In genomic region chr2:43090317-43090716, GRCh38 we compare ENCODE assay signal across 1 cellular context.
TF ChIP-seq lines count a peak whose summit lies in the region.

No MANE protein-coding gene starts in this region.

TF ChIP-seq in H1, 55 proteins besides CTCF, POLR2A, EP300 and RAD21 (continued from another document):
- TF ChIP-seq SRF (IDR thresholded peaks at IDR 0.05; ENCODE audit: low read depth, low read length), result no peak
- TF ChIP-seq GTF2F1 (IDR thresholded peaks at IDR 0.05; ENCODE audit: borderline replicate concordance, low read depth, low read length), result no peak
- TF ChIP-seq HDAC2 (IDR thresholded peaks at IDR 0.05; ENCODE audit: borderline replicate concordance in 1 of 2, low read depth in 2 of 2, low read length in 2 of 2), result no peak
- no peak for TF ChIP-seq SUZ12 (IDR thresholded peaks at IDR 0.05; ENCODE audit: low read length)
- TF ChIP-seq TAF1 (IDR thresholded peaks at IDR 0.05; ENCODE audit: low read depth, low read length), result no peak
- TF ChIP-seq ATF3 (IDR thresholded peaks at IDR 0.05; ENCODE audit: insufficient read depth, low read depth, low read length), result no peak
- TF ChIP-seq EGR1 (IDR thresholded peaks at IDR 0.05; ENCODE audit: borderline replicate concordance, low read depth, low read length), result no peak
- no peak for TF ChIP-seq CBX8 (IDR thresholded peaks at IDR 0.05; ENCODE audit: borderline replicate concordance, low read depth, low read length)
- TF ChIP-seq CBX5 (IDR thresholded peaks at IDR 0.05; ENCODE audit: low read depth, low read length), result no peak
- no peak for TF ChIP-seq CHD7 (IDR thresholded peaks at IDR 0.05; ENCODE audit: insufficient replicate concordance, low read length)
